In the genomic region with DNA sequence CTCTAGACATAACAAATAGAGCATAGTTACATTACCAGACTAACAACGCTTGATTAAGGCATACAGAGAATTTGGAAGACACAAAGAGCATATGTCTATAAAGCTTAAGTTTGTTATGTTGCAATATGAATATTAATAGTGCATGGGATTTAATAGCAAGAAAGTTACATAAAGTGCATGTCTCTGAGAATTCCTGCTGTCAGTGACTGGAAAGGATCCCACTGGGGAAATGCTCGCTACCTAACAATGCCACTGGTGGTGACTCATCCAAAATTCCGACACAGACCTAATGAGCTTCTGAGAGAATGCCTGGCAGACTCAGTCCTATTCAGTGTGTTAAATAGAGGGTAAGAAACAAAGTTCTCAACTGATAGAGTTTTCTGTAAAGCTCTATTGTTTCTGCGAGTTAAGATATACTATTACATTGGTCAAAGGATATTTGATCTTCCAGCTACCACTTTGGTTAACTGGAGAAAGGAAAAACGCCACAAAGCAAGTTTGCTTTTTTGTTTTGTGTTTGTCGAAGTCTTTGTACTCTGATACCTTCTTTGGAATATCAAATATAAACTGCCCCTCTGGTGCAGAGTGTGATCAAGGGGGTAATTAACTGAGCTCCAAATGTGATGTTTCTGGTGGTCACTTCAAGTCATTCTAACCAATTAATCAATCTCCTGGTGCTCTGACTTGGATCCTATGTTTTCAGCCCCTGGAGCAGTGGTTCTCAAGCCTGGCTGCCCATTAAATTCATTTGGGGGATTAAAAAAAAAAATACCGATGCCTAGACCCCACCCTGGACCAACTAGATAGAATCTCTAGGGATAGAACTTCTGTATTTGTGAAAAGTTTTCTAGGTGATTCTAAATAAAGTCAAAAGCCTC, we compare ENCODE assay signal across 10 cellular contexts.
DNase-seq lines count a peak whose midpoint lies in the region; ATAC-seq, FAIRE-seq and TF ChIP-seq lines count a peak whose summit lies in the region.
"Had no signal": no experiment of that assay in that cellular context is flagged by ENCODE, and none has a peak within 500 bp of the region (broad histone marks: within the 10 kb centered on the region; RNA-seq: fewer than 3 reads in every experiment).

No MANE protein-coding gene starts in this region.

- H3K4me1 Mint-ChIP-seq in nephron progenitor cell = peaks cover 55% of the 10 kb centered on the region

- H3K4me3 Mint-ChIP-seq in nephron progenitor cell = no peak overlapping the region
- H3K4me3 Mint-ChIP-seq: CD4-positive, alpha-beta T cell had no signal

- H3K79me2 ChIP-seq in fibroblast of lung (ENCODE audit: control insufficient read depth, insufficient read depth, low read length) = no peaks in the 10 kb centered on the region

- no peaks in the 10 kb centered on the region for H4K20me1 ChIP-seq in fibroblast of lung (ENCODE audit: control insufficient read depth, extremely low read depth, insufficient read depth, low read length)

- peak overlapping the region; percentile 37 for H3K27ac Mint-ChIP-seq in nephron progenitor cell
- H3K27ac Mint-ChIP-seq: CD4-positive, alpha-beta T cell had no signal

- no peaks in the 10 kb centered on the region for H3K27me3 ChIP-seq in fibroblast of lung (ENCODE audit: control insufficient read depth, insufficient read depth, low read length)

- H3K9me3 Mint-ChIP-seq in nephron progenitor cell = no peaks in the 10 kb centered on the region
- H3K9me3 Mint-ChIP-seq: CD4-positive, alpha-beta T cell had no signal

- peak; percentile 89 for FAIRE-seq in RCC 7860 (lab: Jason Lieb, UNC)

- no peaks in the 10 kb centered on the region for H3K36me3 ChIP-seq in fibroblast of lung (ENCODE audit: control insufficient read depth, insufficient read depth, low read length)

- ATAC-seq in left lobe of liver = no peak

- H3K27ac ChIP-seq in fibroblast of lung (ENCODE audit: insufficient read depth, low read length) = no peak overlapping the region

- no peak overlapping the region for H3K9ac ChIP-seq in fibroblast of lung (ENCODE audit: insufficient read depth, low read length)

- no peaks in the 10 kb centered on the region for H3K36me3 Mint-ChIP-seq in nephron progenitor cell (ENCODE audit: low read depth)

- H3K4me3 ChIP-seq in fibroblast of lung (replicated peaks in 1 of 4; ENCODE audit: control extremely low read depth in 1 of 4, insufficient read depth in 1 of 4, low read depth in 3 of 4, low read length in 4 of 4) = no peak overlapping the region

- H3K27me3 Mint-ChIP-seq in nephron progenitor cell (ENCODE audit: low read depth, poor library complexity) = peaks cover 8% of the 10 kb centered on the region

- no peak overlapping the region for H2AFZ ChIP-seq in fibroblast of lung (ENCODE audit: low read length)

- H3K4me2 ChIP-seq in fibroblast of lung (ENCODE audit: extremely low read depth, insufficient read depth, low read length) = no peak overlapping the region

- TF ChIP-seq CTCF in fibroblast of lung (conservative IDR thresholded peaks at IDR 0.05 in 1 of 2, IDR thresholded peaks at IDR 0.05 in 1 of 2; ENCODE audit: low read depth in 1 of 2, low read length in 2 of 2) = no peak
- no peak for TF ChIP-seq CTCF in nephron progenitor cell (IDR thresholded peaks at IDR 0.05)

- peaks cover 6% of the 10 kb centered on the region for H3K4me1 ChIP-seq in fibroblast of lung (ENCODE audit: control insufficient read depth, extremely low read depth, insufficient read depth, low read length)

- DNase-seq in AG20443 (ENCODE audit: low spot score) (peak; percentile 76), RCC 7860 (ENCODE audit: low spot score) (peak; percentile 73), fibroblast of lung (ENCODE audit: low read depth in 2 of 2) (peak; percentile 80 to 96), nephron progenitor cell (no peak), DMS53 treated with DMSO at 0.1 percent for 48 hours (lab: John Stamatoyannopoulos, UW; ENCODE audit: unreplicated experiment) (no peak), left lobe of liver (ENCODE audit: low spot score) (no peak), NCI-H1048 (lab: John Stamatoyannopoulos, UW) (no peak), NCI-H524 treated with DMSO at 0.1 percent for 48 hours (lab: John Stamatoyannopoulos, UW) (no peak)
- DNase-seq: CD4-positive, alpha-beta T cell; NCI-H187 had no signal

- H3K9me3 ChIP-seq in fibroblast of lung (ENCODE audit: control insufficient read depth, insufficient read depth, low read depth, low read length) = no peaks in the 10 kb centered on the region

Comparison
In these comparisons a context has a peak if more than half of its experiments do, and no peak if none do; other contexts are left out.
1. DNase-seq: peak in AG20443 (single experiment), RCC 7860 (single experiment) and fibroblast of lung (2 of 2); none in nephron progenitor cell (single experiment), DMS53 treated with DMSO at 0.1 percent for 48 hours (single experiment), left lobe of liver (single experiment), NCI-H1048 (single experiment) and NCI-H524 treated with DMSO at 0.1 percent for 48 hours (single experiment).